8 cellular contexts compared by ENCODE assay signal in the genomic region with DNA sequence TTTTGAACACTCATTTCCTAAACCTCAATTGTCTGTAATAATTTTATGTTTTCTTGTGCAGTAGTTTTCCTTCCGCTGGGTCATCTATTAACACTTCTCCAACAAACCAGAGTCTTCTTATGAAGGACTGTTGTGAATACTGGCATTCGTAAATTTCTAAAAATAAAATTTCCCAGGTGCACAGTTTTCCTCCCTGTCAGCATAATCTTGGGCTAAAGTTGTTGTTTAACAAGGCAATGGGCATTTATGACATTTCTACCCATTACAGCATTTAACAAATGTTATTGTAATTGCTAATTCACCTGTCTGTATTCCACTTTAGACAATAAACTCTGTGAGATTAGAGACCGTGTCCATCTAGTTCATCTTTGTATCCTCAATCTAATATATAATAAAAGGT. TPM values are rescaled to one million over a fixed set of nuclear protein-coding genes. Genes with fewer than 3 reads are reported as not detected.
DNase-seq lines count a peak whose midpoint lies in the region; ATAC-seq and TF ChIP-seq lines count a peak whose summit lies in the region.
"Had no signal": no experiment of that assay in that cellular context is flagged by ENCODE, and none has a peak within 500 bp of the region (broad histone marks: within the 10 kb centered on the region; RNA-seq: fewer than 3 reads in every experiment).

No MANE protein-coding gene starts in this region.

- peak overlapping the region; percentile 95 for H3K4me3 Mint-ChIP-seq in activated B cell treated with CpG ODN at 0.5 μM for 24 hours
- H3K4me3 Mint-ChIP-seq in stimulated activated naive B cell treated with anti-CD40 and anti-IgM and Interleukin-4, amounts not matched to agents 10 μg/mL and 1 μg/mL and 100 μg/mL, for 72 hours: peak overlapping the region; percentile 90 to 96

- no peak overlapping the region for H3K27ac Mint-ChIP-seq in activated B cell treated with CpG ODN at 0.5 μM for 24 hours
- H3K27ac Mint-ChIP-seq in stimulated activated naive B cell treated with anti-CD40 and anti-IgM and Interleukin-4, amounts not matched to agents 10 μg/mL and 1 μg/mL and 100 μg/mL, for 72 hours: no peak overlapping the region

- peaks cover 5% of the 10 kb centered on the region for H3K27me3 Mint-ChIP-seq in activated B cell treated with CpG ODN at 0.5 μM for 24 hours
- peaks cover under 1 to 1% of the 10 kb centered on the region in 2 donors for H3K27me3 Mint-ChIP-seq in stimulated activated naive B cell treated with anti-CD40 and anti-IgM and Interleukin-4, amounts not matched to agents 10 μg/mL and 1 μg/mL and 100 μg/mL, for 72 hours

- H3K4me1 Mint-ChIP-seq in activated B cell treated with CpG ODN at 0.5 μM for 24 hours: peaks cover 60% of the 10 kb centered on the region
- peaks cover 23 to 48% of the 10 kb centered on the region in 2 donors for H3K4me1 Mint-ChIP-seq in stimulated activated naive B cell treated with anti-CD40 and anti-IgM and Interleukin-4, amounts not matched to agents 10 μg/mL and 1 μg/mL and 100 μg/mL, for 72 hours

- CTCF ChIA-PET in activated B cell treated with CpG ODN at 0.5 μM for 24 hours (lab: Charles Lee): no interaction called here

- H3K4me3 ChIP-seq in HFF-Myc (replicated peaks; ENCODE audit: low read depth, low read length) (peak overlapping the region; percentile 96), iPS-11a (ENCODE audit: low read depth, low read length) (peak overlapping the region; percentile 95)

- intact Hi-C loops in activated B cell treated with CpG ODN at 0.5 μM for 24 hours (cut with micrococcal nuclease): loop anchor here (5.0 to 10.0 kb wide), 2 partner anchors 383 to 500 kb away; a partner anchor contains a TSS

- no peak for ATAC-seq in activated B cell treated with CpG ODN at 0.5 μM for 24 hours (ENCODE audit: low read depth)
- no peak for ATAC-seq in stimulated activated naive B cell treated with anti-CD40 and anti-IgM and Interleukin-4, amounts not matched to agents 10 μg/mL and 1 μg/mL and 100 μg/mL, for 72 hours (replicated peaks)

- TF ChIP-seq CTCF in HFF-Myc (IDR thresholded peaks at IDR 0.05; ENCODE audit: low read depth, low read length, missing control alignments) (no peak), activated B cell treated with CpG ODN at 0.5 μM for 24 hours (IDR thresholded peaks at IDR 0.05) (no peak)

- POLR2A ChIA-PET in activated B cell treated with CpG ODN at 0.5 μM for 24 hours (lab: Charles Lee): interaction anchor here (1.9 kb wide), 1 partner anchor 13 kb away, joined by 19 read pairs; a partner anchor contains a TSS

- DNase-seq in HFF-Myc (ENCODE audit: extremely low read depth, low read depth) (no peak), activated B cell treated with CpG ODN at 0.5 μM for 24 hours (no peak), activated gamma-delta T cell treated with Interleukin-2 at 50 U/mL for 16 hours (no peak), DMS153 (lab: John Stamatoyannopoulos, UW) (no peak)
- DNase-seq in stimulated activated naive B cell treated with anti-CD40 and anti-IgM and Interleukin-4, amounts not matched to agents 10 μg/mL and 1 μg/mL and 100 μg/mL, for 72 hours: no peak
- no peak for DNase-seq in stimulated activated naive CD4-positive, alpha-beta T cell treated with Interleukin-2 at 50 U/mL for 16 hours (lab: John Stamatoyannopoulos, UW)
- DNase-seq: NCI-H524 treated with DMSO at 0.1 percent for 48 hours had no signal

- peaks cover 16% of the 10 kb centered on the region for H3K36me3 Mint-ChIP-seq in activated B cell treated with CpG ODN at 0.5 μM for 24 hours (ENCODE audit: low read depth)
- peaks cover 15 to 24% of the 10 kb centered on the region in 2 donors for H3K36me3 Mint-ChIP-seq in stimulated activated naive B cell treated with anti-CD40 and anti-IgM and Interleukin-4, amounts not matched to agents 10 μg/mL and 1 μg/mL and 100 μg/mL, for 72 hours

- no peaks in the 10 kb centered on the region for H3K9me3 Mint-ChIP-seq in activated B cell treated with CpG ODN at 0.5 μM for 24 hours
- no peaks in the 10 kb centered on the region for H3K9me3 Mint-ChIP-seq in stimulated activated naive B cell treated with anti-CD40 and anti-IgM and Interleukin-4, amounts not matched to agents 10 μg/mL and 1 μg/mL and 100 μg/mL, for 72 hours

RNA-seq across cellular contexts. Expression of a gene that starts 1.2 kb away (rescaled TPM):
- total RNA-seq in activated B cell treated with CpG ODN at 0.5 μM for 24 hours: 36.1 and 46.6 TPM in 2 replicates

RNA-seq across cellular contexts. Expression of a gene that starts 12.8 kb away (rescaled TPM):
- 72.7 and 80.1 TPM in 2 replicates for total RNA-seq in activated B cell treated with CpG ODN at 0.5 μM for 24 hours
